Comparison of ENCODE assay signal across 1 cellular context in genomic region chr5:171961117-171961516, GRCh38.
TF ChIP-seq lines count a peak whose summit lies in the region.

No MANE protein-coding gene starts in this region.

TF ChIP-seq in HepG2, 621 proteins besides CTCF, POLR2A, EP300 and RAD21 (continued from another document):
- TF ChIP-seq ZMAT5 (CRISPR knock-in tag; IDR thresholded peaks at IDR 0.05; ENCODE audit: borderline replicate concordance, low read depth), result no peak
